Comparison of ENCODE assay signal across 8 cellular contexts in the genomic region with DNA sequence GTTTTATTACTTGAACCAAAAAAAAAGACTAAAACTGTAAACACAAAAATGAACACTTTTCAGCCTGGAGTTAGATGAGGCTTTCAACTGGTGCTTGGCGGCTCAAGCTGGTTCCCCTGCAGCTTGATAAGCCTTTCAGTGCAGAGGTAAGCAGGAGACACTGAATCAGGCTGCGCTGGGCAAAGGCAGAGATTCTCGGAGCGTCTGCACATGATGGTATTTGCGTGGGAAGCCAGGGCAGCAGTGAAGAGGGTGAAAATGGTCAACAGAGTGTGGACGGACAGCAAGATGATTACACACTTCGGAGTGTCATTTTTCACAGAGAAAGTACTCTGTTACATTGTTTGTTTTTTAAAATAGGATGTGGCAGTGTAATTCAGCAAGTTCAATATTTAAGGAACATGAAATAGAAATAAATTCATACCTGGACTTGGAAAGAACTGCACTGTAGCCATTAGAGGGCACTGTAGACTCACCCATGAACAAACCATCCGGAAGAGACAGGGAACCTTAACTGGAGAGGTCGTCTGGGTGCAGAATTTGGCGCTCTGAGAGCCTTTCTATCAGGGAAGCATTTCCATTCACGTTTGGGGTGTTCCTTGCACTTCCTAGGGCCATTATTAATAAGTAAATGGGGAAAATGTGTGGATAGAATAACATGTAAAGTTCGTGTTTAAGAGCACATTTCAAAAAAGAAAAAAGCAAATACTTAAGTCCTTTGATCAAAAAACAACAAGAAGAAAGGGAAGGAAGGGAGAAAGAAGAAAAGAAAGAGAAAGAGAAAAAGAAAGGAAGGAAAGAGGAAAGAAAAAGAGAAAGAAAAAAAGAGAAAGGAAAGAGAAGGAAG.
DNase-seq lines count a peak whose midpoint lies in the region; ATAC-seq, FAIRE-seq and TF ChIP-seq lines count a peak whose summit lies in the region.

No MANE protein-coding gene starts in this region.

- TF ChIP-seq CTCF in D721Med (IDR thresholded peaks at IDR 0.05; ENCODE audit: insufficient read depth, missing control alignments) (peak; percentile 63), PC-3 (conservative IDR thresholded peaks at IDR 0.05; ENCODE audit: low read depth, low read length) (peak; percentile 92), astrocyte of the spinal cord (IDR thresholded peaks at IDR 0.05; ENCODE audit: low read depth, low read length) (peak; percentile 69), stomach (IDR thresholded peaks at IDR 0.05) (peak in 5 of 7 experiments; percentile 27 to 58 (median 46))

- FAIRE-seq in D721Med (lab: Jason Lieb, UNC): no peak

- no peak for DNase-seq in D721Med (ENCODE audit: insufficient read length, low spot score)
- DNase-seq in Kasumi-1 (lab: John Stamatoyannopoulos, UW): peak; percentile 76 to 88
- DNase-seq in PC-3: peak; percentile 72
- DNase-seq in astrocyte of the spinal cord (ENCODE audit: low read depth, low spot score): peak; percentile 55
- DNase-seq in immature natural killer cell: peak; percentile 52 to 67 (median 59)
- no peak for DNase-seq in stomach
- DNase-seq in NCI-H446 treated with DMSO at 0.1 percent for 48 hours (lab: John Stamatoyannopoulos, UW): no peak

- H3K36me3 Mint-ChIP-seq in immature natural killer cell: peaks cover 10 to 31% (median 30%) of the 10 kb centered on the region in 3 donors

- CTCF ChIA-PET in PC-3 (lab: Charles Lee): no interaction called here

- H3K27ac Mint-ChIP-seq in immature natural killer cell: peak overlapping the region in 2 of 6 donors; percentile 3 to 84

- peak overlapping the region; percentile 46 to 82 (median 71) for H3K4me3 Mint-ChIP-seq in immature natural killer cell

- H2AFZ ChIP-seq in PC-3 (ENCODE audit: low read length): no peak overlapping the region

- H3K4me3 ChIP-seq in PC-3 (ENCODE audit: low read length) (no peak overlapping the region), astrocyte of the spinal cord (ENCODE audit: low read depth, low read length) (no peak overlapping the region), stomach (no peak overlapping the region)

- no peak overlapping the region for H3K9ac ChIP-seq in PC-3 (ENCODE audit: low read length)

- no peaks in the 10 kb centered on the region for H3K4me1 ChIP-seq in PC-3 (ENCODE audit: insufficient read depth, low read length)
- H3K4me1 ChIP-seq in stomach: peaks cover 14 to 34% (median 20%) of the 10 kb centered on the region in 4 donors

- H3K4me2 ChIP-seq in PC-3 (ENCODE audit: low read length): peak overlapping the region; percentile 25

- H3K27me3 Mint-ChIP-seq in immature natural killer cell (ENCODE audit: low read depth in 3 of 3): peaks cover 0 to 7% (median 3%) of the 10 kb centered on the region in 3 donors

- peaks cover 37 to 57% of the 10 kb centered on the region in 2 donors for H3K4me1 Mint-ChIP-seq in immature natural killer cell

- no peaks in the 10 kb centered on the region for H3F3A ChIP-seq in PC-3 (ENCODE audit: low read length, unreplicated experiment)

- H3K9me3 ChIP-seq in PC-3 (ENCODE audit: low read length) (no peaks in the 10 kb centered on the region), stomach (no peaks in the 10 kb centered on the region)

- H3K79me2 ChIP-seq in PC-3 (ENCODE audit: low read length): no peaks in the 10 kb centered on the region

- H4K20me1 ChIP-seq in PC-3 (ENCODE audit: low read length): no peaks in the 10 kb centered on the region

- POLR2A ChIA-PET in PC-3 (lab: Charles Lee; ENCODE audit: unreplicated experiment): no interaction called here

- BruUV-seq in PC-3 (replicated peaks; lab: Mats Ljungman, UMichigan): no TSS peak

- H3K36me3 ChIP-seq in PC-3 (ENCODE audit: low read depth, low read length) (peaks cover 11% of the 10 kb centered on the region; the same call in 1 of the 2 replicates), stomach (peaks cover 10 to 35% (median 32%) of the 10 kb centered on the region in 4 donors)

- ATAC-seq in GM19455 (IDR thresholded peaks at IDR 0.05; ENCODE audit: unreplicated experiment) (peak; percentile 45), PC-3 (peak; percentile 53)

- no peaks in the 10 kb centered on the region for H3K9me2 ChIP-seq in PC-3 (replicated peaks; ENCODE audit: low read length)

- in situ Hi-C loops in astrocyte of the spinal cord (cut with HindIII; ENCODE audit: low sequenced_read_pairs): no loop called here

- TF ChIP-seq EP300 in stomach (IDR thresholded peaks at IDR 0.05): no peak

- no peak for TF ChIP-seq POLR2A in stomach (IDR thresholded peaks at IDR 0.05)

- intact Hi-C loops in PC-3 (cut with micrococcal nuclease) (loop anchor here (1.0 to 10.0 kb wide), 2 partner anchors 882 to 1139 kb away; a partner anchor contains a TSS), stomach (cut with DNase I; ENCODE audit: low total_unique reads) (no loop called here)

- H3K27ac ChIP-seq in PC-3 (ENCODE audit: low read length): no peak overlapping the region
- no peak overlapping the region for H3K27ac ChIP-seq in stomach

- H3K27me3 ChIP-seq in PC-3 (ENCODE audit: low read length) (no peaks in the 10 kb centered on the region), stomach (no peaks in the 10 kb centered on the region)

- H3K9me3 Mint-ChIP-seq in immature natural killer cell: no peaks in the 10 kb centered on the region

- 20 to 29% (median 26%) methylated on average over 12 of the region's 12 CpGs for WGBS in stomach, 5 donors

Comparison
In these comparisons a context has a peak if more than half of its experiments do, and no peak if none do; other contexts are left out.
1. DNase-seq: peak in Kasumi-1 (2 of 2), PC-3 (single experiment), astrocyte of the spinal cord (single experiment) and immature natural killer cell (3 of 3); none in D721Med (single experiment), stomach (single experiment) and NCI-H446 treated with DMSO at 0.1 percent for 48 hours (single experiment).
2. Peak in every context shown above with its lines, with median percentiles within 50 percentile points of each other: CTCF ChIP-seq.